Comparison of ENCODE assay signal across 14 cellular contexts in genomic region chr2:142873850-142874287, GRCh38. TPM values are rescaled to one million over a fixed set of nuclear protein-coding genes. Genes with fewer than 3 reads are reported as not detected.
DNase-seq lines count a peak whose midpoint lies in the region; ATAC-seq and TF ChIP-seq lines count a peak whose summit lies in the region.
"Had no signal": no experiment of that assay in that cellular context is flagged by ENCODE, and none has a peak within 500 bp of the region (broad histone marks: within the 10 kb centered on the region; RNA-seq: fewer than 3 reads in every experiment).

No MANE protein-coding gene starts in this region.

- no peak for TF ChIP-seq CTCF in DOHH2 (IDR thresholded peaks at IDR 0.05; ENCODE audit: low read depth, low read length, poor library complexity, severe bottlenecking)
- TF ChIP-seq CTCF in mammary epithelial cell (conservative IDR thresholded peaks at IDR 0.05 in 1 of 2, IDR thresholded peaks at IDR 0.05 in 1 of 2; ENCODE audit: extremely low read depth in 1 of 2, insufficient read depth in 1 of 2, low read depth in 1 of 2, low read length in 2 of 2): no peak
- TF ChIP-seq CTCF in osteoblast (IDR thresholded peaks at IDR 0.05; ENCODE audit: extremely low read depth, low read depth, low read length): no peak
- TF ChIP-seq CTCF in natural killer cell (IDR thresholded peaks at IDR 0.05): no peak

- H3F3A ChIP-seq in DOHH2 (ENCODE audit: control insufficient read depth, insufficient read depth): peaks cover 57% of the 10 kb centered on the region

- DNase-seq in HCEC 1CT: peak; percentile 7
- no peak for DNase-seq in mammary epithelial cell
- DNase-seq in osteoblast (ENCODE audit: insufficient read length, low spot score, missing footprints): no peak
- no peak for DNase-seq in T-helper 1 cell
- no peak for DNase-seq in SIG-M5 (lab: John Stamatoyannopoulos, UW)
- DNase-seq in natural killer cell: no peak
- DNase-seq in effector memory CD8-positive, alpha-beta T cell: no peak
- DNase-seq: activated CD4-positive, CD25-positive, alpha-beta regulatory T cell treated with anti-CD3 and anti-CD28 coated beads, Interleukin-2, amount 50 U/mL, for 72 hours; activated naive CD4-positive, alpha-beta T cell; hippocampal formation; KBM-7; NCI-H2171; SHP77 treated with DMSO at 0.1 percent for 48 hours had no signal

- peak overlapping the region; percentile 91 for H3K9ac ChIP-seq in mammary epithelial cell (ENCODE audit: insufficient read depth, low read length)

- H3K4me1 ChIP-seq in DOHH2 (ENCODE audit: control insufficient read depth, low read length) (peaks cover 86% of the 10 kb centered on the region), mammary epithelial cell (ENCODE audit: insufficient read depth, low read length) (peaks cover 41% of the 10 kb centered on the region), osteoblast (ENCODE audit: insufficient read depth, low read length) (peaks cover 30% of the 10 kb centered on the region)

- H3K36me3 ChIP-seq in DOHH2 (ENCODE audit: control insufficient read depth, low read length) (peaks cover 16% of the 10 kb centered on the region), mammary epithelial cell (ENCODE audit: insufficient read depth, low read length) (no peaks in the 10 kb centered on the region), osteoblast (ENCODE audit: insufficient read depth, low read length) (no peaks in the 10 kb centered on the region)

- H3K4me1 Mint-ChIP-seq in natural killer cell: peaks cover under 1% of the 10 kb centered on the region in 2 donors
- H3K4me1 Mint-ChIP-seq in effector memory CD8-positive, alpha-beta T cell (ENCODE audit: low read depth in 2 of 2): no peaks in the 10 kb centered on the region

- no TSS peak for BruUV-seq in mammary epithelial cell (replicated peaks; lab: Mats Ljungman, UMichigan)

- 62% methylated on average over 1 of the region's 1 CpG for WGBS in mammary epithelial cell (ENCODE audit: low coverage, missing lambda C conversion rate)

- dilution Hi-C loops in mammary epithelial cell (cut with HindIII; ENCODE audit: low sequenced_read_pairs): no loop called here

- intact Hi-C loops in mammary epithelial cell (cut with micrococcal nuclease): loop anchor here (2.0 kb wide), 1 partner anchor 115 kb away; no protein-coding TSS in a partner anchor
- intact Hi-C loops in natural killer cell (cut with micrococcal nuclease): no loop called here

- H3K27me3 ChIP-seq in DOHH2 (ENCODE audit: control insufficient read depth, low read length) (no peaks in the 10 kb centered on the region), mammary epithelial cell (ENCODE audit: insufficient read depth, low read length) (no peaks in the 10 kb centered on the region), osteoblast (ENCODE audit: insufficient read depth, low read length) (no peaks in the 10 kb centered on the region)

- H3K4me2 ChIP-seq in DOHH2 (ENCODE audit: low read length): peak overlapping the region; percentile 71
- peak overlapping the region; percentile 34 for H3K4me2 ChIP-seq in mammary epithelial cell (ENCODE audit: insufficient read depth, low read depth, low read length)
- H3K4me2 ChIP-seq in osteoblast (ENCODE audit: insufficient read depth, low read length): peak overlapping the region; percentile 58

- CTCF ChIA-PET in mammary epithelial cell (lab: Charles Lee; ENCODE audit: low non-redundant PET): no interaction called here

- H3K36me3 Mint-ChIP-seq in natural killer cell: no peaks in the 10 kb centered on the region
- H3K36me3 Mint-ChIP-seq in effector memory CD8-positive, alpha-beta T cell (ENCODE audit: insufficient read depth): no peaks in the 10 kb centered on the region

- H4K20me1 ChIP-seq in DOHH2 (ENCODE audit: control insufficient read depth, insufficient read depth, low read depth, low read length): no peaks in the 10 kb centered on the region
- no peaks in the 10 kb centered on the region for H4K20me1 ChIP-seq in mammary epithelial cell (ENCODE audit: insufficient read depth, low read length)
- H4K20me1 ChIP-seq in osteoblast (ENCODE audit: insufficient read depth, low read length): no peaks in the 10 kb centered on the region

- in situ Hi-C loops in mammary epithelial cell (cut with MboI; ENCODE audit: low sequenced_read_pairs in 2 of 2): no loop called here

- H3K9me2 ChIP-seq in DOHH2 (replicated peaks; ENCODE audit: control insufficient read depth, low read length): no peaks in the 10 kb centered on the region

- H2AFZ ChIP-seq in mammary epithelial cell (ENCODE audit: low read depth, low read length) (no peak overlapping the region), osteoblast (ENCODE audit: low read length) (peak overlapping the region; percentile 44)

- no peak overlapping the region for H3K4me3 Mint-ChIP-seq in natural killer cell
- H3K4me3 Mint-ChIP-seq in effector memory CD8-positive, alpha-beta T cell: no peak overlapping the region

- no peaks in the 10 kb centered on the region for H3K27me3 Mint-ChIP-seq in natural killer cell (ENCODE audit: low read depth in 2 of 2)
- H3K27me3 Mint-ChIP-seq in effector memory CD8-positive, alpha-beta T cell: no peaks in the 10 kb centered on the region

- H3K4me3 ChIP-seq in DOHH2 (ENCODE audit: low read length) (peak overlapping the region; percentile 80), mammary epithelial cell (replicated peaks in 1 of 3; ENCODE audit: insufficient read depth in 1 of 3, low read depth in 2 of 3, low read length in 3 of 3) (no peak overlapping the region), osteoblast (ENCODE audit: insufficient read depth, low read length) (no peak overlapping the region)

- H3K27ac ChIP-seq in DOHH2 (ENCODE audit: low read depth, low read length) (peak overlapping the region; percentile 83), mammary epithelial cell (ENCODE audit: insufficient read depth, low read depth, low read length) (peak overlapping the region; percentile 99), osteoblast (ENCODE audit: low read depth, low read length) (peak overlapping the region; percentile 97)

- peaks cover 22% of the 10 kb centered on the region for H3K79me2 ChIP-seq in DOHH2 (ENCODE audit: control insufficient read depth, low read length)
- H3K79me2 ChIP-seq in mammary epithelial cell (ENCODE audit: insufficient read depth, low read length): no peaks in the 10 kb centered on the region
- H3K79me2 ChIP-seq in osteoblast (ENCODE audit: insufficient read depth, low read length): no peaks in the 10 kb centered on the region

- no peak for ATAC-seq in natural killer cell
- ATAC-seq in effector memory CD8-positive, alpha-beta T cell (replicated peaks): no peak

- H3K9me3 ChIP-seq in DOHH2 (ENCODE audit: control insufficient read depth, insufficient read depth, low read length): no peaks in the 10 kb centered on the region
- no peaks in the 10 kb centered on the region for H3K9me3 ChIP-seq in mammary epithelial cell (replicated peaks; ENCODE audit: insufficient read depth, low read length)
- no peaks in the 10 kb centered on the region for H3K9me3 ChIP-seq in osteoblast (ENCODE audit: low read depth, low read length)

- no peak overlapping the region for H3K27ac Mint-ChIP-seq in natural killer cell
- H3K27ac Mint-ChIP-seq in effector memory CD8-positive, alpha-beta T cell: no peak overlapping the region

- H3K9me3 Mint-ChIP-seq in natural killer cell: no peaks in the 10 kb centered on the region
- H3K9me3 Mint-ChIP-seq in effector memory CD8-positive, alpha-beta T cell: peaks cover 0 to 2% of the 10 kb centered on the region in 2 donors

RNA-seq across cellular contexts. Expression of gene KYNU, which starts 3.6 kb away (rescaled TPM):
- total RNA-seq in mammary epithelial cell (1 to 10 TPM; 1.6 to 3.3 TPM), osteoblast (5.9 and 10.9 TPM in 2 replicates), natural killer cell (1 to 10 TPM in 2 of 3 donors, under 1 TPM in 1; 0.82 to 3.6 (median 3.3) TPM)
- 1.4 TPM for polyA plus RNA-seq in mammary epithelial cell
- polyA minus RNA-seq in mammary epithelial cell: 0.62 TPM
